In genomic region chr4:126051709-126052424, GRCh38 we compare ENCODE assay signal across 15 cellular contexts.
DNase-seq lines count a peak whose midpoint lies in the region; ATAC-seq, FAIRE-seq and TF ChIP-seq lines count a peak whose summit lies in the region.
"Had no signal": no experiment of that assay in that cellular context is flagged by ENCODE, and none has a peak within 500 bp of the region (broad histone marks: within the 10 kb centered on the region; RNA-seq: fewer than 3 reads in every experiment).

No MANE protein-coding gene starts in this region.

- H3K9ac ChIP-seq in GM23248 = no peak overlapping the region
- no peak overlapping the region for H3K9ac ChIP-seq in astrocyte (ENCODE audit: low read length)
- H3K9ac ChIP-seq in H9 (ENCODE audit: extremely low read depth, insufficient read length, low read length) = no peak overlapping the region
- H3K9ac ChIP-seq in neuronal stem cell (ENCODE audit: low read depth, low read length, poor library complexity) = no peak overlapping the region
- H3K9ac ChIP-seq: KMS-11 had no signal

- ATAC-seq in sciatic nerve = peak; percentile 76
- ATAC-seq in stimulated activated naive CD8-positive, alpha-beta T cell treated with anti-CD3 and anti-CD28 coated beads, Interleukin-15, amount 100 ng/mL, for 72 hours = no peak
- ATAC-seq in HG02759 (IDR thresholded peaks at IDR 0.05; ENCODE audit: unreplicated experiment) = no peak
- ATAC-seq: effector memory CD8-positive, alpha-beta T cell; mucosa of descending colon had no signal

- H2BK15ac ChIP-seq in H9 (ENCODE audit: low read depth, low read length) (no peak overlapping the region), neuronal stem cell (ENCODE audit: low read length) (no peak overlapping the region)

- TF ChIP-seq CTCF in astrocyte (IDR thresholded peaks at IDR 0.05; ENCODE audit: insufficient read depth, low read depth, low read length) (no peak), H9 (conservative IDR thresholded peaks at IDR 0.05) (no peak)

- DNase-seq in GM23248 (peak; percentile 76), astrocyte (ENCODE audit: low read depth) (peak; percentile 64), head of caudate nucleus (peak in 29 of 42 donors; percentile 3 to 73 (median 34)), sciatic nerve (ENCODE audit: low spot score) (no peak), H9 (no peak), neuronal stem cell (ENCODE audit: low spot score) (no peak)
- no peak for DNase-seq in stimulated activated naive CD8-positive, alpha-beta T cell treated with anti-CD3 and anti-CD28 coated beads, Interleukin-15, amount 100 ng/mL, for 72 hours
- DNase-seq: activated T-cell treated with anti-CD3 and anti-CD28 coated beads, Interleukin-2, amount 50 U/mL, for 1 hour; effector memory CD8-positive, alpha-beta T cell; GDM1; mucosa of descending colon; NCI-H748 treated with DMSO at 0.1 percent for 48 hours had no signal

- H3K4me3 Mint-ChIP-seq in astrocyte (ENCODE audit: unreplicated experiment) (no peak overlapping the region), H9 (no peak overlapping the region)
- H3K4me3 Mint-ChIP-seq in stimulated activated naive CD8-positive, alpha-beta T cell treated with anti-CD3 and anti-CD28 coated beads, Interleukin-15, amount 100 ng/mL, for 72 hours = no peak overlapping the region
- H3K4me3 Mint-ChIP-seq: effector memory CD8-positive, alpha-beta T cell; T-helper 2 cell treated with Interferon-gamma antibody and Interleukin-4, amounts not matched to agents 5 μg/mL and 100 μg/mL, for 36 hours had no signal

- H3K23me2 ChIP-seq in H9 (ENCODE audit: insufficient read length, low read depth, low read length, poor library complexity, severe bottlenecking) = no peaks in the 10 kb centered on the region

- H2BK5ac ChIP-seq in H9 (ENCODE audit: insufficient read length, low read length) = no peak overlapping the region
- H2BK5ac ChIP-seq in neuronal stem cell (ENCODE audit: low read length) = no peak overlapping the region

- WGBS in GM23248 (ENCODE audit: low coverage in 1 of 2, low lambda C conversion rate in 2 of 2, missing lambda C conversion rate in 2 of 2), 2 experiments = 4% methylated on average over 1 of the region's 1 CpG
- no CpG with 5 or more reads among the region's 1 CpG for WGBS in H9 (ENCODE audit: extremely low coverage, insufficient read length, low lambda C conversion rate)
- no CpG with 5 or more reads among the region's 1 CpG for WGBS in neuronal stem cell (ENCODE audit: extremely low coverage in 2 of 2, insufficient read length in 2 of 2, insufficient replicate concordance in 1 of 2), 2 donors

- peaks cover 10% of the 10 kb centered on the region for H3K4me1 ChIP-seq in GM23248 (ENCODE audit: insufficient read depth)
- no peaks in the 10 kb centered on the region for H3K4me1 ChIP-seq in astrocyte (ENCODE audit: insufficient read depth, low read length)
- no peaks in the 10 kb centered on the region for H3K4me1 ChIP-seq in H9 (ENCODE audit: insufficient read depth, low read length)
- no peaks in the 10 kb centered on the region for H3K4me1 ChIP-seq in neuronal stem cell (ENCODE audit: control insufficient read depth in 2 of 2, insufficient read depth in 1 of 2, low read depth in 1 of 2, low read length in 2 of 2)

- H3T11ph ChIP-seq in H9 (ENCODE audit: low read length) = no peak overlapping the region

- no peak for FAIRE-seq in astrocyte (lab: Jason Lieb, UNC)

- H3K27me3 ChIP-seq in GM23248 (replicated peaks; ENCODE audit: insufficient read depth) = no peaks in the 10 kb centered on the region
- no peaks in the 10 kb centered on the region for H3K27me3 ChIP-seq in astrocyte (ENCODE audit: insufficient read depth, low read length)
- H3K27me3 ChIP-seq in H9 (ENCODE audit: insufficient read depth, low read length) = no peaks in the 10 kb centered on the region
- no peaks in the 10 kb centered on the region for H3K27me3 ChIP-seq in neuronal stem cell (ENCODE audit: control insufficient read depth in 3 of 3, insufficient read depth in 3 of 3, low read depth in 1 of 3, low read length in 3 of 3)

- H3K4me1 Mint-ChIP-seq in astrocyte (ENCODE audit: low read depth, unreplicated experiment) (peaks cover 5% of the 10 kb centered on the region), H9 (no peaks in the 10 kb centered on the region)
- no peaks in the 10 kb centered on the region for H3K4me1 Mint-ChIP-seq in stimulated activated naive CD8-positive, alpha-beta T cell treated with anti-CD3 and anti-CD28 coated beads, Interleukin-15, amount 100 ng/mL, for 72 hours

- no peaks in the 10 kb centered on the region for H4K20me1 ChIP-seq in GM23248 (ENCODE audit: insufficient read depth)
- no peaks in the 10 kb centered on the region for H4K20me1 ChIP-seq in astrocyte (ENCODE audit: insufficient read depth, low read length)
- no peaks in the 10 kb centered on the region for H4K20me1 ChIP-seq in H9 (ENCODE audit: control insufficient read depth, insufficient read depth, insufficient read length)

- H3K9me2 ChIP-seq in GM23248 (ENCODE audit: insufficient read depth) = no peaks in the 10 kb centered on the region

- H4K8ac ChIP-seq in H9 (replicated peaks; ENCODE audit: insufficient read length, low read depth, low read length) (no peak overlapping the region), neuronal stem cell (ENCODE audit: low read depth, low read length) (no peak overlapping the region)

- no peak overlapping the region for H4K5ac ChIP-seq in H9 (ENCODE audit: insufficient read length, low read depth, low read length)

- in situ Hi-C loops in GM23248 (cut with MboI) = no loop called here

- H2AFZ ChIP-seq in GM23248 = no peak overlapping the region
- H2AFZ ChIP-seq in astrocyte (ENCODE audit: low read depth, low read length) = no peak overlapping the region
- H2AFZ ChIP-seq in H9 (ENCODE audit: low read length) = no peak overlapping the region
- H2AFZ ChIP-seq in neuronal stem cell (ENCODE audit: low read length) = no peak overlapping the region

- H3K27ac Mint-ChIP-seq in astrocyte (ENCODE audit: unreplicated experiment) (no peak overlapping the region), H9 (no peak overlapping the region)
- H3K27ac Mint-ChIP-seq in stimulated activated naive CD8-positive, alpha-beta T cell treated with anti-CD3 and anti-CD28 coated beads, Interleukin-15, amount 100 ng/mL, for 72 hours = no peak overlapping the region
- H3K27ac Mint-ChIP-seq: effector memory CD8-positive, alpha-beta T cell; T-helper 2 cell treated with Interferon-gamma antibody and Interleukin-4, amounts not matched to agents 5 μg/mL and 100 μg/mL, for 36 hours had no signal

- H3K4me2 ChIP-seq in GM23248 (ENCODE audit: unreplicated experiment) = no peak overlapping the region
- H3K4me2 ChIP-seq in astrocyte (ENCODE audit: low read length) = no peak overlapping the region
- no peak overlapping the region for H3K4me2 ChIP-seq in H9 (ENCODE audit: insufficient read depth, insufficient read length, low read length)
- H3K4me2 ChIP-seq in neuronal stem cell (ENCODE audit: insufficient read depth, low read length, poor library complexity, severe bottlenecking) = no peak overlapping the region
- H3K4me2 ChIP-seq: KMS-11 had no signal

- H3K79me1 ChIP-seq in H9 (ENCODE audit: insufficient read depth, low read depth, low read length, poor library complexity, severe bottlenecking) = no peaks in the 10 kb centered on the region
- no peaks in the 10 kb centered on the region for H3K79me1 ChIP-seq in neuronal stem cell (ENCODE audit: low read depth, low read length)

- H2BK20ac ChIP-seq in H9 (ENCODE audit: low read depth, low read length, poor library complexity, severe bottlenecking) = no peak overlapping the region

- H3K4me3 ChIP-seq in GM23248 (no peak overlapping the region), astrocyte (ENCODE audit: insufficient read depth, low read depth, low read length) (no peak overlapping the region), neuronal stem cell (ENCODE audit: low read length in 2 of 2) (no peak overlapping the region)
- H3K4me3 ChIP-seq: mucosa of descending colon had no signal

- H3K23ac ChIP-seq in H9 (ENCODE audit: insufficient read length, low read depth, low read length) (no peak overlapping the region), neuronal stem cell (ENCODE audit: low read depth, low read length, poor library complexity) (no peak overlapping the region)

- H3K27ac ChIP-seq in GM23248 = no peak overlapping the region
- no peak overlapping the region for H3K27ac ChIP-seq in astrocyte (ENCODE audit: low read depth, low read length)
- no peak overlapping the region for H3K27ac ChIP-seq in H9 (ENCODE audit: insufficient read length, low read depth, low read length)
- no peak overlapping the region for H3K27ac ChIP-seq in neuronal stem cell (replicated peaks; ENCODE audit: low read length)
- H3K27ac ChIP-seq: KMS-11 had no signal

- H3K9me3 ChIP-seq in GM23248 (ENCODE audit: low read depth) (no peaks in the 10 kb centered on the region), astrocyte (ENCODE audit: insufficient read depth, low read depth, low read length) (no peaks in the 10 kb centered on the region), H9 (ENCODE audit: control insufficient read depth, low read depth, low read length) (no peaks in the 10 kb centered on the region), neuronal stem cell (replicated peaks in 1 of 2; ENCODE audit: control insufficient read depth in 2 of 2, insufficient read depth in 1 of 2, low read depth in 1 of 2, low read length in 2 of 2) (no peaks in the 10 kb centered on the region)
- H3K9me3 ChIP-seq: mucosa of descending colon had no signal

- H3K14ac ChIP-seq in H9 (ENCODE audit: insufficient read depth, low read length) (no peak overlapping the region), neuronal stem cell (ENCODE audit: low read length) (no peak overlapping the region)

- H3K9me3 Mint-ChIP-seq in astrocyte (ENCODE audit: unreplicated experiment) = no peaks in the 10 kb centered on the region
- no peaks in the 10 kb centered on the region for H3K9me3 Mint-ChIP-seq in H9
- H3K9me3 Mint-ChIP-seq in stimulated activated naive CD8-positive, alpha-beta T cell treated with anti-CD3 and anti-CD28 coated beads, Interleukin-15, amount 100 ng/mL, for 72 hours = peaks cover 1 to 4% of the 10 kb centered on the region in 2 donors

- intact Hi-C loops in head of caudate nucleus (cut with DNase I) (no loop called here), sciatic nerve (cut with DNase I) (no loop called here)

- H3K36me3 ChIP-seq in GM23248 (ENCODE audit: low read depth) = no peaks in the 10 kb centered on the region
- no peaks in the 10 kb centered on the region for H3K36me3 ChIP-seq in astrocyte (ENCODE audit: insufficient read depth, low read length)
- no peaks in the 10 kb centered on the region for H3K36me3 ChIP-seq in neuronal stem cell (replicated peaks in 1 of 2; ENCODE audit: control insufficient read depth in 2 of 2, insufficient read depth in 2 of 2, low read length in 2 of 2)

- no peak overlapping the region for H3K56ac ChIP-seq in H9 (ENCODE audit: insufficient read length, low read depth, low read length)

- H3K36me3 Mint-ChIP-seq in astrocyte (ENCODE audit: low read depth, unreplicated experiment) (no peaks in the 10 kb centered on the region), H9 (ENCODE audit: insufficient read depth in 1 of 3, low read depth in 3 of 3) (no peaks in the 10 kb centered on the region)

- no peaks in the 10 kb centered on the region for H3K79me2 ChIP-seq in GM23248 (ENCODE audit: insufficient read depth)
- H3K79me2 ChIP-seq in astrocyte (ENCODE audit: insufficient read depth, low read length) = no peaks in the 10 kb centered on the region
- H3K79me2 ChIP-seq in H9 (ENCODE audit: insufficient read depth, low read length) = no peaks in the 10 kb centered on the region

- H3K18ac ChIP-seq in H9 (ENCODE audit: insufficient read length, low read depth, low read length) (no peak overlapping the region), neuronal stem cell (ENCODE audit: low read length) (no peak overlapping the region)

- peaks cover 9% of the 10 kb centered on the region; the same call in 1 of the 2 replicates for H3F3A ChIP-seq in GM23248 (ENCODE audit: insufficient read depth)

- H2BK120ac ChIP-seq in H9 (ENCODE audit: low read depth, low read length, poor library complexity, severe bottlenecking) = no peak overlapping the region
- H2BK120ac ChIP-seq in neuronal stem cell (ENCODE audit: low read depth, low read length) = no peak overlapping the region

- H2AK5ac ChIP-seq in H9 (ENCODE audit: insufficient read length, low read length) (no peak overlapping the region), neuronal stem cell (ENCODE audit: low read depth, low read length) (no peak overlapping the region)

- H2BK12ac ChIP-seq in H9 (ENCODE audit: insufficient read length, low read depth, low read length) = no peak overlapping the region
- H2BK12ac ChIP-seq in neuronal stem cell (ENCODE audit: low read length) = no peak overlapping the region

- H4K91ac ChIP-seq in H9 (ENCODE audit: insufficient read length, low read depth, low read length) = no peak overlapping the region
- no peak overlapping the region for H4K91ac ChIP-seq in neuronal stem cell (ENCODE audit: low read depth, low read length, poor library complexity)

- H3K4ac ChIP-seq in H9 (ENCODE audit: low read depth, low read length) (no peak overlapping the region), neuronal stem cell (ENCODE audit: low read length) (no peak overlapping the region)

- H3K27me3 Mint-ChIP-seq in astrocyte (ENCODE audit: low read depth, unreplicated experiment) (no peaks in the 10 kb centered on the region), H9 (ENCODE audit: low read depth) (no peaks in the 10 kb centered on the region)
- H3K27me3 Mint-ChIP-seq in stimulated activated naive CD8-positive, alpha-beta T cell treated with anti-CD3 and anti-CD28 coated beads, Interleukin-15, amount 100 ng/mL, for 72 hours = no peaks in the 10 kb centered on the region
- H3K27me3 Mint-ChIP-seq: effector memory CD8-positive, alpha-beta T cell had no signal

Comparison
In these comparisons a context has a peak if more than half of its experiments do, and no peak if none do; other contexts are left out.
1. DNase-seq: peak in GM23248 (single experiment), astrocyte (single experiment) and head of caudate nucleus (29 of 42); none in sciatic nerve (single experiment), H9 (single experiment), neuronal stem cell (single experiment) and stimulated activated naive CD8-positive, alpha-beta T cell treated with anti-CD3 and anti-CD28 coated beads, Interleukin-15, amount 100 ng/mL, for 72 hours (0 of 2).